18 cellular contexts compared by ENCODE assay signal in genomic region chr20:10735195-10735949, GRCh38.
DNase-seq lines count a peak whose midpoint lies in the region; ATAC-seq, FAIRE-seq and TF ChIP-seq lines count a peak whose summit lies in the region.
"Had no signal": no experiment of that assay in that cellular context is flagged by ENCODE, and none has a peak within 500 bp of the region (broad histone marks: within the 10 kb centered on the region; RNA-seq: fewer than 3 reads in every experiment).

No MANE protein-coding gene starts in this region.

- no peak for DNase-seq in bronchial epithelial cell (ENCODE audit: low read depth)
- DNase-seq in heart right ventricle: peak in 1 of 2 donors; percentile 15
- no peak for DNase-seq in activated T-cell treated with anti-CD3 and anti-CD28 coated beads, Interleukin-2, amount 50 U/mL, for 48 hours
- DNase-seq in NCI-H82 (lab: John Stamatoyannopoulos, UW): no peak
- no peak for DNase-seq in testis
- DNase-seq: CD4-positive, CD25-positive, alpha-beta regulatory T cell; EL; H7; NCI-H1048; NCI-H146; NCI-H2081 treated with DMSO at 0.1 percent for 48 hours; NCI-H510A; NCI-H774; PC-9 had no signal

- WGBS in heart right ventricle, 2 donors: 71 to 76% methylated on average over 14 of the region's 14 CpGs
- 55% methylated on average over 14 of the region's 14 CpGs for WGBS in testis, 2 donors

- H3K27me3 ChIP-seq in bronchial epithelial cell (ENCODE audit: control insufficient read depth, insufficient read depth, low read length) (no peaks in the 10 kb centered on the region), heart right ventricle (no peaks in the 10 kb centered on the region), muscle layer of duodenum (ENCODE audit: low read depth, low read length) (no peaks in the 10 kb centered on the region), stomach smooth muscle (ENCODE audit: control insufficient read depth in 1 of 2, insufficient read depth in 2 of 2, low read length in 2 of 2) (no peaks in the 10 kb centered on the region), testis (no peaks in the 10 kb centered on the region)

- no peaks in the 10 kb centered on the region for H3K9me3 ChIP-seq in heart right ventricle
- no peaks in the 10 kb centered on the region for H3K9me3 ChIP-seq in muscle layer of duodenum (ENCODE audit: control insufficient read depth in 1 of 2, low read length in 2 of 2)
- H3K9me3 ChIP-seq in stomach smooth muscle (ENCODE audit: control insufficient read depth in 2 of 2, low read length in 2 of 2): no peaks in the 10 kb centered on the region
- H3K9me3 ChIP-seq in testis: no peaks in the 10 kb centered on the region

- FAIRE-seq in bronchial epithelial cell (lab: Jason Lieb, UNC): peak; percentile 75
- FAIRE-seq: GM19239 had no signal

- peak overlapping the region in 4 of 10 donors; percentile 16 to 43 (median 26) for H3K27ac ChIP-seq in heart right ventricle
- peak overlapping the region; percentile 7 for H3K27ac ChIP-seq in muscle layer of duodenum (ENCODE audit: low read length)
- peak overlapping the region; percentile 59 for H3K27ac ChIP-seq in stomach smooth muscle (ENCODE audit: low read length)
- H3K27ac ChIP-seq in testis: no peak overlapping the region
- H3K27ac ChIP-seq: KMS-11, PC-9 had no signal

- peak overlapping the region in 1 of 2 donors; percentile 51 for H3K9ac ChIP-seq in stomach smooth muscle (ENCODE audit: low read length in 2 of 2)
- H3K9ac ChIP-seq: KMS-11 had no signal

- H3K36me3 ChIP-seq in bronchial epithelial cell (ENCODE audit: control insufficient read depth, insufficient read depth, low read length) (no peaks in the 10 kb centered on the region), heart right ventricle (no peaks in the 10 kb centered on the region), muscle layer of duodenum (ENCODE audit: control insufficient read depth in 1 of 2, insufficient read depth in 2 of 2, low read length in 2 of 2) (no peaks in the 10 kb centered on the region), stomach smooth muscle (ENCODE audit: control insufficient read depth in 2 of 2, insufficient read depth in 2 of 2, low read length in 2 of 2) (no peaks in the 10 kb centered on the region), testis (ENCODE audit: low read depth, missing control alignments) (no peaks in the 10 kb centered on the region)

- H3K4me1 ChIP-seq in heart right ventricle: peaks cover 0 to 29% (median 8%) of the 10 kb centered on the region in 9 donors
- H3K4me1 ChIP-seq in muscle layer of duodenum (ENCODE audit: control insufficient read depth in 1 of 2, insufficient read depth in 2 of 2, low read length in 2 of 2): no peaks in the 10 kb centered on the region
- H3K4me1 ChIP-seq in stomach smooth muscle (ENCODE audit: control insufficient read depth, insufficient read depth, low read length): peaks cover 3% of the 10 kb centered on the region
- peaks cover 4% of the 10 kb centered on the region for H3K4me1 ChIP-seq in testis

- H3K4me3 ChIP-seq in bronchial epithelial cell (ENCODE audit: low read depth, low read length) (no peak overlapping the region), heart right ventricle (no peak overlapping the region), muscle layer of duodenum (ENCODE audit: low read depth in 1 of 2, low read length in 2 of 2) (no peak overlapping the region), stomach smooth muscle (ENCODE audit: low read length in 2 of 2) (peak overlapping the region in 1 of 2 donors; percentile 54), testis (no peak overlapping the region)
- H3K4me3 ChIP-seq: PC-9 had no signal

- intact Hi-C loops in heart right ventricle (cut with DNase I): no loop called here
- intact Hi-C loops in testis (cut with DNase I; ENCODE audit: low total_unique reads): no loop called here

- TF ChIP-seq CTCF in bronchial epithelial cell (IDR thresholded peaks at IDR 0.05; ENCODE audit: insufficient read depth, low read length, severe bottlenecking) (no peak), heart right ventricle (IDR thresholded peaks at IDR 0.05) (no peak), testis (IDR thresholded peaks at IDR 0.05) (no peak)

- no peak for TF ChIP-seq POLR2A in testis (IDR thresholded peaks at IDR 0.05)

- peak in 7 of 8 donors; percentile 22 to 79 (median 50) for ATAC-seq in heart right ventricle

Comparison
In these comparisons a context has a peak if more than half of its experiments do, and no peak if none do; other contexts are left out.
1. H3K27ac ChIP-seq: peak in muscle layer of duodenum (single experiment) and stomach smooth muscle (single experiment); none in testis (0 of 2).